ENCODE assay signal across 18 cellular contexts in the genomic region with DNA sequence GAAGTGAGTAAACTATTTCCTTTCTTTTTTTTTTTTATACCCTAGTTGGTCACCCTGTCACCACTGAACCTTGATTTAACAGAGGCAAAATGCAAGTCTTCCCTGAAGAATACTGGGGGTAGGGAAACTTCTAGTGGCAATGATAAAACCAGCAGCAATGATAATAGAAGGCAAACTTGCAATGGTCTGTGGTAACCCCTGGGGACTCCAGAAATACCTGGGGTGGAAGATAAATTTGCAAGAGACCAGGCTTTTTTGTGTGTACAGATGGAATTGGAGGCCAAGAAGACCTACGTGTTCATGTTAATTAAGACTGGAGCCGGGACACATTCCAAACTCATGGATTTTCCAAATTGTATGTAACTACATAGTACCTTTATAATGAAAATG. TPM values are rescaled to one million over a fixed set of nuclear protein-coding genes. Genes with fewer than 3 reads are reported as not detected.
"Had no signal": no experiment of that assay in that cellular context is flagged by ENCODE, and none has a peak within 500 bp of the region (broad histone marks: within the 10 kb centered on the region; RNA-seq: fewer than 3 reads in every experiment).

No MANE protein-coding gene starts in this region.

- ATAC-seq: K562, T-helper 17 cell had no signal

- H3K4me2 ChIP-seq: KMS-11, PC-9, SK-N-SH had no signal

- H3K9ac ChIP-seq: KMS-11, SK-N-SH had no signal

- H3K9me2 ChIP-seq: SK-N-SH had no signal

- DNase-seq: MV-4-11, NCI-H1048, NCI-H187 treated with DMSO at 0.1 percent for 48 hours, NCI-H2107, NCI-H2227 treated with DMSO at 0.1 percent for 48 hours, NCI-H526 treated with DMSO at 0.1 percent for 48 hours, OCI-M1, SK-N-SH, T-helper 1 cell, T-helper 17 cell had no signal

- H3K4me3 ChIP-seq: K562, PC-9 had no signal

- H2AFZ ChIP-seq: PC-9 had no signal

- H3K27ac ChIP-seq: HL-60, KMS-11, PC-9 had no signal

- H3K9me3 ChIP-seq: SK-N-SH had no signal

RNA-seq across cellular contexts. Expression of a gene that starts 11.6 kb away (rescaled TPM):
- total RNA-seq: K562, LHCN-M2, MCF 10A, NCI-H460, PC-9, SK-MEL-5, T-helper 17 cell had no signal
